In genomic region chr6:130037207-130037811, GRCh38 we compare ENCODE assay signal across 10 cellular contexts. TPM values are rescaled to one million over a fixed set of nuclear protein-coding genes. Genes with fewer than 3 reads are reported as not detected.
DNase-seq lines count a peak whose midpoint lies in the region; ATAC-seq and TF ChIP-seq lines count a peak whose summit lies in the region.
"Had no signal": no experiment of that assay in that cellular context is flagged by ENCODE, and none has a peak within 500 bp of the region (broad histone marks: within the 10 kb centered on the region; RNA-seq: fewer than 3 reads in every experiment).

No MANE protein-coding gene starts in this region.

- H3K9me3 ChIP-seq in heart left ventricle (no peaks in the 10 kb centered on the region), esophagus muscularis mucosa (no peaks in the 10 kb centered on the region), transverse colon (no peaks in the 10 kb centered on the region)

- DNase-seq in heart left ventricle: no peak
- no peak for DNase-seq in left cardiac atrium
- DNase-seq in OCI-M1 (lab: John Stamatoyannopoulos, UW): peak; percentile 54
- no peak for DNase-seq in esophagus muscularis mucosa (ENCODE audit: extremely low spot score)
- DNase-seq in transverse colon: no peak
- no peak for DNase-seq in stimulated activated naive CD8-positive, alpha-beta T cell treated with anti-CD3 and anti-CD28 coated beads, Interleukin-15, Interleukin-2, amounts not matched to agents 100 U/mL and 50 U/mL, for 24 hours
- DNase-seq in T-helper 1 cell: no peak
- no peak for DNase-seq in NCI-H345 (lab: John Stamatoyannopoulos, UW)
- DNase-seq: NCI-H446 had no signal

- TF ChIP-seq EP300 in esophagus muscularis mucosa (IDR thresholded peaks at IDR 0.05) (no peak), transverse colon (IDR thresholded peaks at IDR 0.05; ENCODE audit: low read depth) (no peak)

- TF ChIP-seq CTCF in heart left ventricle (IDR thresholded peaks at IDR 0.05): peak in 9 of 12 donors; percentile 15 to 50 (median 42)
- peak in 2 of 3 experiments; percentile 26 to 41 for TF ChIP-seq CTCF in esophagus muscularis mucosa (IDR thresholded peaks at IDR 0.05)
- TF ChIP-seq CTCF in transverse colon (IDR thresholded peaks at IDR 0.05): peak; percentile 31 to 54 (median 42)

- 51 to 79% (median 71%) methylated on average over 3 of the region's 3 CpGs for WGBS in heart left ventricle, 4 donors
- 76% methylated on average over 3 of the region's 3 CpGs for WGBS in esophagus muscularis mucosa
- 38 to 63% methylated on average over 2 to 3 of the region's 3 CpGs for WGBS in transverse colon (ENCODE audit: low coverage in 1 of 2), 2 donors

- no peaks in the 10 kb centered on the region for H3K27me3 ChIP-seq in heart left ventricle
- no peaks in the 10 kb centered on the region for H3K27me3 ChIP-seq in esophagus muscularis mucosa
- no peaks in the 10 kb centered on the region for H3K27me3 ChIP-seq in transverse colon

- no peaks in the 10 kb centered on the region for H3K36me3 ChIP-seq in heart left ventricle
- no peaks in the 10 kb centered on the region for H3K36me3 ChIP-seq in esophagus muscularis mucosa
- no peaks in the 10 kb centered on the region for H3K36me3 ChIP-seq in transverse colon

- no peak for ATAC-seq in heart left ventricle
- no peak for ATAC-seq in left cardiac atrium
- no peak for ATAC-seq in stimulated activated naive CD8-positive, alpha-beta T cell treated with anti-CD3 and anti-CD28 coated beads, Interleukin-15, Interleukin-2, amounts not matched to agents 100 U/mL and 50 U/mL, for 24 hours

- no peak overlapping the region for H3K27ac ChIP-seq in heart left ventricle
- H3K27ac ChIP-seq in esophagus muscularis mucosa (replicated peaks in 1 of 4): no peak overlapping the region
- no peak overlapping the region for H3K27ac ChIP-seq in transverse colon

- intact Hi-C loops in heart left ventricle (cut with DNase I) (no loop called here), left cardiac atrium (cut with DNase I) (no loop called here), esophagus muscularis mucosa (cut with DNase I) (no loop called here), transverse colon (cut with DNase I; ENCODE audit: low total_unique reads) (no loop called here)

- H3K4me1 ChIP-seq in heart left ventricle (peaks cover 0 to 8% (median 0%) of the 10 kb centered on the region in 12 donors), esophagus muscularis mucosa (no peaks in the 10 kb centered on the region), transverse colon (peaks cover 0 to 4% (median 0%) of the 10 kb centered on the region in 4 donors)

- in situ Hi-C loops in transverse colon (cut with MboI; ENCODE audit: low pct_ligation_motif_present in 1 of 4, low pct_unique_long_range_greater_than_20kb in 1 of 4, low sequenced_read_pairs in 3 of 4): no loop called here

- H3K4me3 ChIP-seq in heart left ventricle (no peak overlapping the region), esophagus muscularis mucosa (no peak overlapping the region), transverse colon (no peak overlapping the region)

- TF ChIP-seq POLR2A in heart left ventricle (IDR thresholded peaks at IDR 0.05) (no peak), esophagus muscularis mucosa (IDR thresholded peaks at IDR 0.05; ENCODE audit: low read depth) (no peak), transverse colon (IDR thresholded peaks at IDR 0.05) (no peak)

RNA-seq across cellular contexts. Expression of gene L3MBTL3, which starts 18.9 kb away (rescaled TPM):
- total RNA-seq in heart left ventricle: 1 to 10 TPM; 1.2 to 4.9 (median 2.2) TPM
- 1 to 10 TPM in 1 of 2 donors, under 1 TPM in 1; 0.53 to 1.2 TPM for polyA plus RNA-seq in heart left ventricle
- 1 to 10 TPM; 3.7 to 3.8 TPM for total RNA-seq in left cardiac atrium
- 1 to 10 TPM; 3.1 to 6.7 (median 3.6) TPM for total RNA-seq in esophagus muscularis mucosa
- 10 to 100 TPM in 3 of 4 donors, 1 to 10 TPM in 1; 8.1 to 57.6 (median 21.9) TPM for total RNA-seq in transverse colon
- total RNA-seq: Daoy had no signal
